1 cellular context compared by ENCODE assay signal in genomic region chr7:139679731-139680594, GRCh38.
TF ChIP-seq lines count a peak whose summit lies in the region.

No MANE protein-coding gene starts in this region.

TF ChIP-seq in WTC11, 78 proteins besides CTCF, POLR2A, EP300 and RAD21 (continued from another document):
- TF ChIP-seq ARID4B (CRISPR knock-in tag; IDR thresholded peaks at IDR 0.05; ENCODE audit: borderline replicate concordance) (no peak), ERG (CRISPR knock-in tag; IDR thresholded peaks at IDR 0.05) (no peak), CBFB (CRISPR knock-in tag; IDR thresholded peaks at IDR 0.05; ENCODE audit: low read depth) (no peak), ATF1 (CRISPR knock-in tag; IDR thresholded peaks at IDR 0.05) (no peak)
